12 cellular contexts compared by ENCODE assay signal in genomic region chr14:99838555-99839193, GRCh38. TPM values are rescaled to one million over a fixed set of nuclear protein-coding genes. Genes with fewer than 3 reads are reported as not detected.
DNase-seq lines count a peak whose midpoint lies in the region; ATAC-seq, FAIRE-seq and TF ChIP-seq lines count a peak whose summit lies in the region.
"Had no signal": no experiment of that assay in that cellular context is flagged by ENCODE, and none has a peak within 500 bp of the region (broad histone marks: within the 10 kb centered on the region; RNA-seq: fewer than 3 reads in every experiment).

No MANE protein-coding gene starts in this region.

- TF ChIP-seq CTCF in endothelial cell (IDR thresholded peaks at IDR 0.05; ENCODE audit: unreplicated experiment) (no peak), neural progenitor cell (IDR thresholded peaks at IDR 0.05) (no peak), uterus (IDR thresholded peaks at IDR 0.05) (no peak), transverse colon (IDR thresholded peaks at IDR 0.05) (no peak)

- in situ Hi-C loops in transverse colon (cut with MboI; ENCODE audit: low pct_ligation_motif_present in 1 of 4, low pct_unique_long_range_greater_than_20kb in 1 of 4, low sequenced_read_pairs in 3 of 4) = no loop called here

- peak; percentile 95 for FAIRE-seq in G401.6 (lab: Jason Lieb, UNC)

- H3K9me3 ChIP-seq in neural progenitor cell (ENCODE audit: low read depth) (no peaks in the 10 kb centered on the region), uterus (no peaks in the 10 kb centered on the region), transverse colon (no peaks in the 10 kb centered on the region)
- H3K9me3 ChIP-seq: heart right ventricle had no signal

- H3K27me3 Mint-ChIP-seq in endothelial cell (ENCODE audit: unreplicated experiment) (no peaks in the 10 kb centered on the region), neural progenitor cell (ENCODE audit: insufficient read depth, low read depth) (no peaks in the 10 kb centered on the region)

- H3K4me1 Mint-ChIP-seq in endothelial cell (ENCODE audit: unreplicated experiment) (peaks cover 7% of the 10 kb centered on the region), neural progenitor cell (peaks cover 30% of the 10 kb centered on the region)

- no peaks in the 10 kb centered on the region for H3K9me3 Mint-ChIP-seq in endothelial cell (ENCODE audit: unreplicated experiment)
- H3K9me3 Mint-ChIP-seq in neural progenitor cell = peaks cover 6% of the 10 kb centered on the region

- H3K36me3 Mint-ChIP-seq in endothelial cell (ENCODE audit: low read depth, unreplicated experiment) (no peaks in the 10 kb centered on the region), neural progenitor cell (peaks cover 3% of the 10 kb centered on the region)

- H3K4me3 ChIP-seq in neural progenitor cell (peak overlapping the region; percentile 24), uterus (no peak overlapping the region), transverse colon (no peak overlapping the region)
- H3K4me3 ChIP-seq: heart right ventricle had no signal

- TF ChIP-seq POLR2A in uterus (IDR thresholded peaks at IDR 0.05) (no peak), transverse colon (IDR thresholded peaks at IDR 0.05) (no peak)

- H3K4me1 ChIP-seq in neural progenitor cell (peaks cover 66% of the 10 kb centered on the region), uterus (no peaks in the 10 kb centered on the region), transverse colon (peaks cover 0 to 3% (median 0%) of the 10 kb centered on the region in 4 donors)

- DNase-seq in NCI-H2196 (lab: John Stamatoyannopoulos, UW; ENCODE audit: unreplicated experiment) (peak; percentile 38), endothelial cell (ENCODE audit: low spot score) (peak; percentile 9), neural progenitor cell (ENCODE audit: low spot score) (peak; percentile 88), uterus (no peak), transverse colon (no peak)
- no peak for DNase-seq in activated T-cell treated with anti-CD3 and anti-CD28 coated beads, Interleukin-2, amount 50 U/mL, for 48 hours
- DNase-seq: GDM1; heart right ventricle; NCI-H524; stimulated activated CD4-positive, alpha-beta T cell treated with anti-CD3 and anti-CD28 coated beads, Interleukin-2, amount 100 ng/mL, for 48 hours had no signal

- H3K4me3 Mint-ChIP-seq in endothelial cell (ENCODE audit: unreplicated experiment) (peak overlapping the region; percentile 2), neural progenitor cell (no peak overlapping the region)

- H2AFZ ChIP-seq in neural progenitor cell (replicated peaks) = no peak overlapping the region

- no peak for TF ChIP-seq EP300 in transverse colon (IDR thresholded peaks at IDR 0.05; ENCODE audit: low read depth)

- H3F3A ChIP-seq in neural progenitor cell (ENCODE audit: low read depth) = peaks cover 63% of the 10 kb centered on the region

- peaks cover 96% of the 10 kb centered on the region for H3K79me2 ChIP-seq in neural progenitor cell (ENCODE audit: low read depth)

- H3K9ac ChIP-seq in neural progenitor cell = no peak overlapping the region

- peak overlapping the region; percentile 69 for H3K4me2 ChIP-seq in neural progenitor cell

- no peaks in the 10 kb centered on the region for H3K27me3 ChIP-seq in neural progenitor cell
- H3K27me3 ChIP-seq in uterus = no peaks in the 10 kb centered on the region
- H3K27me3 ChIP-seq in transverse colon = peaks cover 19% of the 10 kb centered on the region
- H3K27me3 ChIP-seq: heart right ventricle had no signal

- no peak for ATAC-seq in HG02759 (IDR thresholded peaks at IDR 0.05; ENCODE audit: unreplicated experiment)
- ATAC-seq: heart right ventricle had no signal

- no peak overlapping the region for H3K27ac Mint-ChIP-seq in endothelial cell (ENCODE audit: unreplicated experiment)
- H3K27ac Mint-ChIP-seq in neural progenitor cell = peak overlapping the region; percentile 36

- no peaks in the 10 kb centered on the region for H3K36me3 ChIP-seq in neural progenitor cell
- H3K36me3 ChIP-seq in uterus = no peaks in the 10 kb centered on the region
- H3K36me3 ChIP-seq in transverse colon = no peaks in the 10 kb centered on the region
- H3K36me3 ChIP-seq: heart right ventricle had no signal

- 36 to 45% methylated on average over 16 of the region's 16 CpGs for WGBS in transverse colon (ENCODE audit: low coverage in 1 of 2), 2 donors

- H3K27ac ChIP-seq in neural progenitor cell (peak overlapping the region; percentile 80), uterus (no peak overlapping the region), transverse colon (no peak overlapping the region)
- H3K27ac ChIP-seq: heart right ventricle had no signal

- peaks cover 55% of the 10 kb centered on the region for H4K20me1 ChIP-seq in neural progenitor cell (ENCODE audit: low read depth)

- intact Hi-C loops in uterus (cut with DNase I; ENCODE audit: low total_unique reads) (no loop called here), transverse colon (cut with DNase I; ENCODE audit: low total_unique reads) (no loop called here)

RNA-seq across cellular contexts. Expression of gene EML1, which starts 45.5 kb away (rescaled TPM):
- total RNA-seq in endothelial cell (ENCODE audit: unreplicated experiment) (10.0 TPM), neural progenitor cell (ENCODE audit: low replicate concordance) (47.7 and 57.2 TPM in 2 replicates), uterus (100 to 1,000 TPM in 1 of 4 donors, 10 to 100 TPM in 3; 51.4 to 184 (median 84.4) TPM), transverse colon (10 to 100 TPM; 16.8 to 59.5 (median 21.9) TPM)

Comparison
In these comparisons a context has a peak if more than half of its experiments do, and no peak if none do; other contexts are left out.
1. DNase-seq: peak in NCI-H2196 (single experiment), endothelial cell (single experiment) and neural progenitor cell (single experiment); none in activated T-cell treated with anti-CD3 and anti-CD28 coated beads, Interleukin-2, amount 50 U/mL, for 48 hours (0 of 2), uterus (0 of 2) and transverse colon (single experiment).